Comparison of ENCODE assay signal across 10 cellular contexts in the genomic region with DNA sequence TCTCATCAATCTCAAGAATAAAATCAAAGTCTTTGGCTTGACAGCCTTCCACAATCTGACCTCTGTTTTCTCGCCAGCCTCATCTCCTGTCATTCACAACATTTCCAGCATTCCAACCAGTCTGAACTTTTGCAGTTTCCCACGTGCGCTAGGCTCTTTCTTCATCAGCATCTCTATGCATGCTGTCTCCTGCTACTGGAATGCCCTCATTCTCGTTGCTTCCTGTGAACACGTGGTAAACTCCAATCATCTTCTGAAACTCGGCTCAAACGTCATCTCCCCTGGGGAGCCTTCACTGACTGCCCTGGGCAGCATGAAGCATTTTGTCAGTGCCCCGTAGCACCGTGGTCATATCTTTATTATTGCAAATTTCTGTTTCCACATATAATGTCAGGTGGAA.
DNase-seq lines count a peak whose midpoint lies in the region; FAIRE-seq and TF ChIP-seq lines count a peak whose summit lies in the region.
"Had no signal": no experiment of that assay in that cellular context is flagged by ENCODE, and none has a peak within 500 bp of the region (broad histone marks: within the 10 kb centered on the region; RNA-seq: fewer than 3 reads in every experiment).

No MANE protein-coding gene starts in this region.

- H3K9me3 Mint-ChIP-seq in nephron progenitor cell: no peaks in the 10 kb centered on the region

- CTCF ChIA-PET in AG04449 (lab: Yijun Ruan, JAX): interaction anchor here (1.2 to 2.2 kb wide), 3 partner anchors 12 to 76 kb away, joined by 5 to 12 read pairs (median 9); a partner anchor contains a TSS

- POLR2A ChIA-PET in AG04449 (lab: Yijun Ruan, JAX): no interaction called here

- peak overlapping the region; percentile 3 for H3K27ac Mint-ChIP-seq in nephron progenitor cell

- no peak overlapping the region for H3K4me3 Mint-ChIP-seq in nephron progenitor cell

- no peak overlapping the region for H3K4me3 ChIP-seq in AG04449 (ENCODE audit: low read depth, low read length)
- H3K4me3 ChIP-seq in fibroblast of pulmonary artery (replicated peaks; ENCODE audit: low read depth, low read length): no peak overlapping the region
- H3K4me3 ChIP-seq: ovary had no signal

- TF ChIP-seq CTCF in AG04449 (IDR thresholded peaks at IDR 0.05; ENCODE audit: insufficient read depth, low read length, missing control alignments) (no peak), fibroblast of pulmonary artery (IDR thresholded peaks at IDR 0.05; ENCODE audit: low read length, missing control alignments) (no peak), nephron progenitor cell (IDR thresholded peaks at IDR 0.05) (no peak)

- H3K36me3 Mint-ChIP-seq in nephron progenitor cell (ENCODE audit: low read depth): peaks cover 63% of the 10 kb centered on the region

- DNase-seq in AG04449 (ENCODE audit: low read depth, low spot score) (peak; percentile 62), T1000 (lab: John Stamatoyannopoulos, UW) (peak; percentile 67), fibroblast of pulmonary artery (ENCODE audit: low read depth) (peak; percentile 89), nephron progenitor cell (peak; percentile 19), HTR-8/SVneo (ENCODE audit: insufficient read length, low spot score) (no peak), inferior parietal cortex (ENCODE audit: extremely low spot score) (no peak)
- DNase-seq in activated naive CD4-positive, alpha-beta T cell treated with Interleukin-2 at 50 U/mL for 16 hours: no peak
- DNase-seq in stimulated activated CD4-positive, alpha-beta T cell treated with anti-CD3 and anti-CD28 coated beads, Interleukin-4, amount 100 ng/mL, for 24 hours: no peak
- DNase-seq: NCI-H510A treated with DMSO at 0.1 percent for 48 hours had no signal

- peaks cover 33% of the 10 kb centered on the region for H3K4me1 Mint-ChIP-seq in nephron progenitor cell

- FAIRE-seq in HTR-8/SVneo (lab: Jason Lieb, UNC): no peak

- H3K27me3 Mint-ChIP-seq in nephron progenitor cell (ENCODE audit: low read depth, poor library complexity): no peaks in the 10 kb centered on the region

Comparison
In these comparisons a context has a peak if more than half of its experiments do, and no peak if none do; other contexts are left out.
1. DNase-seq: peak in AG04449 (single experiment), T1000 (single experiment), fibroblast of pulmonary artery (single experiment) and nephron progenitor cell (single experiment); none in HTR-8/SVneo (single experiment), activated naive CD4-positive, alpha-beta T cell treated with Interleukin-2 at 50 U/mL for 16 hours (single experiment), inferior parietal cortex (single experiment) and stimulated activated CD4-positive, alpha-beta T cell treated with anti-CD3 and anti-CD28 coated beads, Interleukin-4, amount 100 ng/mL, for 24 hours (single experiment).